Comparison of ENCODE assay signal across 1 cellular context in the genomic region with DNA sequence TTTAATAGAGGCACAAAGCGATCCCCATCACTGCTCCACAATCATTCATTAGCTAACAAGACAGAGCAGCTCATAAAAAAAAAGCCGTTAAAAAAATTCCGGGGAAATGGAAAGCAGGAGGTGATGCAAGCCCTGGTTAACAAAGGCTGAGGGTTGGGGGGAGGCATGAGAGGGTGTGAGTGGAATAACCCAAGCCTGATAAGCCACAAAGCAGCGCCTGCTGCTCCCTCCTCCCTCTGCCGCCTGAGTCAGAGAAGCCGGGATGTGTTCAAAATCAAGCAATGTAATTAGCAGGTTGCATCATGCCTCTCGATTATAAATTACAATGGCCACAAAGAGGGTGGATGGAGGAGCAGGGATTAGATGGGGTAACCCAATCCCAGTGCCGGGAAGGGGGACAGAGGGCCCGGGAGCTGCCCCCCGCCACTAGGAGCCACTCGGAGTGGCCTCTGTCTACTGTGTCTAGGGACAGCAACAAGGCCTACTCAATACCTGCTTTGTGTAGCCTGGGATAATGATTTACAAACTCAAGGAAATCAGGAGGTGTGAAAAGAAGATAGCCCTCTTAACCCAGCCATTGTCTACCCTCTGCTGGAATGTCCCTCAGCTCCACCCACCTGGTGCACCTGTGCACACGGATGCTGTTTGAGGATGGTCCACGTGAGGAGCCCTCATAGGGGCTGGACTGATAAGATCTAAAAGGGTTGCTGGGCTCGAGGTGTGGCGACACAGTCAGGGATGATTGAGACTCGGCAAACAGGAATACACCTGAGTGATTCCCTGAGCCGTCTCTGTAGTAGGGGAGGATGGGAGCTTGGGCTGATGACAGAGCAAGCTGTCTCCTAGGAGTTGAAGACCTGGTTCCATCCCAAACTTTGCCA.
TF ChIP-seq lines count a peak whose summit lies in the region.

No MANE protein-coding gene starts in this region.

TF ChIP-seq in K562, 482 proteins besides CTCF, POLR2A, EP300 and RAD21 (continued from another document and continues in another):
- TF ChIP-seq, protein P1, sequence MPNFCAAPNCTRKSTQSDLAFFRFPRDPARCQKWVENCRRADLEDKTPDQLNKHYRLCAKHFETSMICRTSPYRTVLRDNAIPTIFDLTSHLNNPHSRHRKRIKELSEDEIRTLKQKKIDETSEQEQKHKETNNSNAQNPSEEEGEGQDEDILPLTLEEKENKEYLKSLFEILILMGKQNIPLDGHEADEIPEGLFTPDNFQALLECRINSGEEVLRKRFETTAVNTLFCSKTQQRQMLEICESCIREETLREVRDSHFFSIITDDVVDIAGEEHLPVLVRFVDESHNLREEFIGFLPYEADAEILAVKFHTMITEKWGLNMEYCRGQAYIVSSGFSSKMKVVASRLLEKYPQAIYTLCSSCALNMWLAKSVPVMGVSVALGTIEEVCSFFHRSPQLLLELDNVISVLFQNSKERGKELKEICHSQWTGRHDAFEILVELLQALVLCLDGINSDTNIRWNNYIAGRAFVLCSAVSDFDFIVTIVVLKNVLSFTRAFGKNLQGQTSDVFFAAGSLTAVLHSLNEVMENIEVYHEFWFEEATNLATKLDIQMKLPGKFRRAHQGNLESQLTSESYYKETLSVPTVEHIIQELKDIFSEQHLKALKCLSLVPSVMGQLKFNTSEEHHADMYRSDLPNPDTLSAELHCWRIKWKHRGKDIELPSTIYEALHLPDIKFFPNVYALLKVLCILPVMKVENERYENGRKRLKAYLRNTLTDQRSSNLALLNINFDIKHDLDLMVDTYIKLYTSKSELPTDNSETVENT (CRISPR knock-in tag; IDR thresholded peaks at IDR 0.05), result no peak
- TF ChIP-seq RBM34 (IDR thresholded peaks at IDR 0.05; ENCODE audit: borderline replicate concordance, insufficient read depth, low read length) (no peak), RFX1 (IDR thresholded peaks at IDR 0.05) (no peak), SMAD2 (IDR thresholded peaks at IDR 0.05; ENCODE audit: low read depth, low read length) (no peak), POLR3A (IDR thresholded peaks at IDR 0.05; ENCODE audit: borderline replicate concordance, extremely low read depth, insufficient read depth, insufficient read length) (no peak), FIP1L1 (IDR thresholded peaks at IDR 0.05; ENCODE audit: low read depth, low read length, poor library complexity, severe bottlenecking) (no peak), ADNP (tag; IDR thresholded peaks at IDR 0.05) (no peak), BRF1 (IDR thresholded peaks at IDR 0.05; ENCODE audit: borderline replicate concordance, extremely low read depth, insufficient read length) (no peak), ZNF311 (CRISPR knock-in tag; IDR thresholded peaks at IDR 0.05) (peak; percentile 85; the same call in 1 of the 2 replicates), SMARCB1 (IDR thresholded peaks at IDR 0.05; ENCODE audit: insufficient read length, low read depth) (no peak), GTF2A2 (tag; IDR thresholded peaks at IDR 0.05) (peak; percentile 69), ZNF561 (CRISPR knock-in tag; conservative IDR thresholded peaks at IDR 0.05) (peak; percentile 10; the same call in 1 of the 2 replicates), ZNF197 (CRISPR knock-in tag; IDR thresholded peaks at IDR 0.05; ENCODE audit: low read depth) (no peak; the same call in 1 of the 2 replicates), NCOA1 (IDR thresholded peaks at IDR 0.05; ENCODE audit: low read depth) (peak; percentile 92), LEF1 (IDR thresholded peaks at IDR 0.05) (peak; percentile 76), SAFB2 (IDR thresholded peaks at IDR 0.05; ENCODE audit: borderline replicate concordance, low read depth, low read length, severe bottlenecking) (no peak), POU5F1 (IDR thresholded peaks at IDR 0.05; ENCODE audit: borderline replicate concordance, low read depth, low read length, partially characterized antibody) (no peak), NR2F6 (CRISPR knock-in tag; IDR thresholded peaks at IDR 0.05) (no peak), SMARCE1 (IDR thresholded peaks at IDR 0.05) (peak; percentile 83), FOXJ2 (tag; IDR thresholded peaks at IDR 0.05) (peak; percentile 87; the same call in 1 of the 2 replicates), TCFL5 (CRISPR knock-in tag; conservative IDR thresholded peaks at IDR 0.05) (peak; percentile 75; the same call in 1 of the 2 replicates), SUPT5H (IDR thresholded peaks at IDR 0.05) (no peak), NR2C2 (CRISPR knock-in tag; IDR thresholded peaks at IDR 0.05) (no peak), NR2C2 (tag; IDR thresholded peaks at IDR 0.05) (peak; percentile 69), MTF1 (CRISPR knock-in tag; IDR thresholded peaks at IDR 0.05; ENCODE audit: borderline replicate concordance) (peak; percentile 61; the same call in 1 of the 2 replicates), ARHGAP35 (IDR thresholded peaks at IDR 0.05; ENCODE audit: partially characterized antibody) (no peak), SIX5 (IDR thresholded peaks at IDR 0.05; ENCODE audit: borderline replicate concordance in 1 of 2, insufficient read depth in 1 of 2, low read depth in 1 of 2, low read length in 2 of 2) (no peak), ZBTB8A (IDR thresholded peaks at IDR 0.05; ENCODE audit: partially characterized antibody) (no peak), ZNF695 (CRISPR knock-in tag; IDR thresholded peaks at IDR 0.05) (no peak), HMGN3 (IDR thresholded peaks at IDR 0.05; ENCODE audit: borderline replicate concordance, extremely low read depth, insufficient read length, low read depth, low read length) (peak; percentile 70), FOXP1 (CRISPR knock-in tag; IDR thresholded peaks at IDR 0.05) (no peak), XRCC3 (IDR thresholded peaks at IDR 0.05) (no peak), ZFX (CRISPR knock-in tag; IDR thresholded peaks at IDR 0.05) (peak; percentile 56; the same call in 1 of the 2 replicates), PCBP2 (IDR thresholded peaks at IDR 0.05; ENCODE audit: low read depth, low read length, poor library complexity, severe bottlenecking) (no peak), ZNF644 (tag; IDR thresholded peaks at IDR 0.05; ENCODE audit: low read depth) (no peak)
- TF ChIP-seq, protein P2, sequence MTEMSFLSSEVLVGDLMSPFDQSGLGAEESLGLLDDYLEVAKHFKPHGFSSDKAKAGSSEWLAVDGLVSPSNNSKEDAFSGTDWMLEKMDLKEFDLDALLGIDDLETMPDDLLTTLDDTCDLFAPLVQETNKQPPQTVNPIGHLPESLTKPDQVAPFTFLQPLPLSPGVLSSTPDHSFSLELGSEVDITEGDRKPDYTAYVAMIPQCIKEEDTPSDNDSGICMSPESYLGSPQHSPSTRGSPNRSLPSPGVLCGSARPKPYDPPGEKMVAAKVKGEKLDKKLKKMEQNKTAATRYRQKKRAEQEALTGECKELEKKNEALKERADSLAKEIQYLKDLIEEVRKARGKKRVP (CRISPR knock-in tag; IDR thresholded peaks at IDR 0.05), result peak; percentile 100
- TF ChIP-seq, protein P3, sequence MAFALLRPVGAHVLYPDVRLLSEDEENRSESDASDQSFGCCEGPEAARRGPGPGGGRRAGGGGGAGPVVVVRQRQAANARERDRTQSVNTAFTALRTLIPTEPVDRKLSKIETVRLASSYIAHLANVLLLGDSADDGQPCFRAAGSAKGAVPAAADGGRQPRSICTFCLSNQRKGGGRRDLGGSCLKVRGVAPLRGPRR (CRISPR knock-in tag; IDR thresholded peaks at IDR 0.05), result peak; percentile 91
- TF ChIP-seq, protein P4, sequence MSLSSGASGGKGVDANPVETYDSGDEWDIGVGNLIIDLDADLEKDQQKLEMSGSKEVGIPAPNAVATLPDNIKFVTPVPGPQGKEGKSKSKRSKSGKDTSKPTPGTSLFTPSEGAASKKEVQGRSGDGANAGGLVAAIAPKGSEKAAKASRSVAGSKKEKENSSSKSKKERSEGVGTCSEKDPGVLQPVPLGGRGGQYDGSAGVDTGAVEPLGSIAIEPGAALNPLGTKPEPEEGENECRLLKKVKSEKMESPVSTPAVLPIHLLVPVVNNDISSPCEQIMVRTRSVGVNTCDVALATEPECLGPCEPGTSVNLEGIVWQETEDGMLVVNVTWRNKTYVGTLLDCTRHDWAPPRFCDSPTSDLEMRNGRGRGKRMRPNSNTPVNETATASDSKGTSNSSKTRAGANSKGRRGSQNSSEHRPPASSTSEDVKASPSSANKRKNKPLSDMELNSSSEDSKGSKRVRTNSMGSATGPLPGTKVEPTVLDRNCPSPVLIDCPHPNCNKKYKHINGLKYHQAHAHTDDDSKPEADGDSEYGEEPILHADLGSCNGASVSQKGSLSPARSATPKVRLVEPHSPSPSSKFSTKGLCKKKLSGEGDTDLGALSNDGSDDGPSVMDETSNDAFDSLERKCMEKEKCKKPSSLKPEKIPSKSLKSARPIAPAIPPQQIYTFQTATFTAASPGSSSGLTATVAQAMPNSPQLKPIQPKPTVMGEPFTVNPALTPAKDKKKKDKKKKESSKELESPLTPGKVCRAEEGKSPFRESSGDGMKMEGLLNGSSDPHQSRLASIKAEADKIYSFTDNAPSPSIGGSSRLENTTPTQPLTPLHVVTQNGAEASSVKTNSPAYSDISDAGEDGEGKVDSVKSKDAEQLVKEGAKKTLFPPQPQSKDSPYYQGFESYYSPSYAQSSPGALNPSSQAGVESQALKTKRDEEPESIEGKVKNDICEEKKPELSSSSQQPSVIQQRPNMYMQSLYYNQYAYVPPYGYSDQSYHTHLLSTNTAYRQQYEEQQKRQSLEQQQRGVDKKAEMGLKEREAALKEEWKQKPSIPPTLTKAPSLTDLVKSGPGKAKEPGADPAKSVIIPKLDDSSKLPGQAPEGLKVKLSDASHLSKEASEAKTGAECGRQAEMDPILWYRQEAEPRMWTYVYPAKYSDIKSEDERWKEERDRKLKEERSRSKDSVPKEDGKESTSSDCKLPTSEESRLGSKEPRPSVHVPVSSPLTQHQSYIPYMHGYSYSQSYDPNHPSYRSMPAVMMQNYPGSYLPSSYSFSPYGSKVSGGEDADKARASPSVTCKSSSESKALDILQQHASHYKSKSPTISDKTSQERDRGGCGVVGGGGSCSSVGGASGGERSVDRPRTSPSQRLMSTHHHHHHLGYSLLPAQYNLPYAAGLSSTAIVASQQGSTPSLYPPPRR (CRISPR knock-in tag; IDR thresholded peaks at IDR 0.05; ENCODE audit: borderline replicate concordance), result no peak
- TF ChIP-seq, protein P5, sequence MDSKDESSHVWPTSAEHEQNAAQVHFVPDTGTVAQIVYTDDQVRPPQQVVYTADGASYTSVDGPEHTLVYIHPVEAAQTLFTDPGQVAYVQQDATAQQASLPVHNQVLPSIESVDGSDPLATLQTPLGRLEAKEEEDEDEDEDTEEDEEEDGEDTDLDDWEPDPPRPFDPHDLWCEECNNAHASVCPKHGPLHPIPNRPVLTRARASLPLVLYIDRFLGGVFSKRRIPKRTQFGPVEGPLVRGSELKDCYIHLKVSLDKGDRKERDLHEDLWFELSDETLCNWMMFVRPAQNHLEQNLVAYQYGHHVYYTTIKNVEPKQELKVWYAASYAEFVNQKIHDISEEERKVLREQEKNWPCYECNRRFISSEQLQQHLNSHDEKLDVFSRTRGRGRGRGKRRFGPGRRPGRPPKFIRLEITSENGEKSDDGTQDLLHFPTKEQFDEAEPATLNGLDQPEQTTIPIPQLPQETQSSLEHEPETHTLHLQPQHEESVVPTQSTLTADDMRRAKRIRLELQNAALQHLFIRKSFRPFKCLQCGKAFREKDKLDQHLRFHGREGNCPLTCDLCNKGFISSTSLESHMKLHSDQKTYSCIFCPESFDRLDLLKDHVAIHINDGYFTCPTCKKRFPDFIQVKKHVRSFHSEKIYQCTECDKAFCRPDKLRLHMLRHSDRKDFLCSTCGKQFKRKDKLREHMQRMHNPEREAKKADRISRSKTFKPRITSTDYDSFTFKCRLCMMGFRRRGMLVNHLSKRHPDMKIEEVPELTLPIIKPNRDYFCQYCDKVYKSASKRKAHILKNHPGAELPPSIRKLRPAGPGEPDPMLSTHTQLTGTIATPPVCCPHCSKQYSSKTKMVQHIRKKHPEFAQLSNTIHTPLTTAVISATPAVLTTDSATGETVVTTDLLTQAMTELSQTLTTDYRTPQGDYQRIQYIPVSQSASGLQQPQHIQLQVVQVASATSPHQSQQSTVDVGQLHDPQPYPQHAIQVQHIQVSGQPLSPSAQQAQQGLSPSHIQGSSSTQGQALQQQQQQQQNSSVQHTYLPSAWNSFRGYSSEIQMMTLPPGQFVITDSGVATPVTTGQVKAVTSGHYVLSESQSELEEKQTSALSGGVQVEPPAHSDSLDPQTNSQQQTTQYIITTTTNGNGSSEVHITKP (IDR thresholded peaks at IDR 0.05; ENCODE audit: partially characterized antibody), result peak; percentile 95
- TF ChIP-seq, protein P6, sequence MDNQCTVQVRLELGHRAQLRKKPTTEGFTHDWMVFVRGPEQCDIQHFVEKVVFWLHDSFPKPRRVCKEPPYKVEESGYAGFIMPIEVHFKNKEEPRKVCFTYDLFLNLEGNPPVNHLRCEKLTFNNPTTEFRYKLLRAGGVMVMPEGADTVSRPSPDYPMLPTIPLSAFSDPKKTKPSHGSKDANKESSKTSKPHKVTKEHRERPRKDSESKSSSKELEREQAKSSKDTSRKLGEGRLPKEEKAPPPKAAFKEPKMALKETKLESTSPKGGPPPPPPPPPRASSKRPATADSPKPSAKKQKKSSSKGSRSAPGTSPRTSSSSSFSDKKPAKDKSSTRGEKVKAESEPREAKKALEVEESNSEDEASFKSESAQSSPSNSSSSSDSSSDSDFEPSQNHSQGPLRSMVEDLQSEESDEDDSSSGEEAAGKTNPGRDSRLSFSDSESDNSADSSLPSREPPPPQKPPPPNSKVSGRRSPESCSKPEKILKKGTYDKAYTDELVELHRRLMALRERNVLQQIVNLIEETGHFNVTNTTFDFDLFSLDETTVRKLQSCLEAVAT (IDR thresholded peaks at IDR 0.05), result peak; percentile 9 to 67; a peak in 1 of 4 replicates
- TF ChIP-seq, protein P7, sequence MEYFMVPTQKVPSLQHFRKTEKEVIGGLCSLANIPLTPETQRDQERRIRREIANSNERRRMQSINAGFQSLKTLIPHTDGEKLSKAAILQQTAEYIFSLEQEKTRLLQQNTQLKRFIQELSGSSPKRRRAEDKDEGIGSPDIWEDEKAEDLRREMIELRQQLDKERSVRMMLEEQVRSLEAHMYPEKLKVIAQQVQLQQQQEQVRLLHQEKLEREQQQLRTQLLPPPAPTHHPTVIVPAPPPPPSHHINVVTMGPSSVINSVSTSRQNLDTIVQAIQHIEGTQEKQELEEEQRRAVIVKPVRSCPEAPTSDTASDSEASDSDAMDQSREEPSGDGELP (CRISPR knock-in tag; IDR thresholded peaks at IDR 0.05; ENCODE audit: borderline replicate concordance), result peak; percentile 71; the same call in 1 of the 2 replicates
